ENCODE assay signal across 13 cellular contexts in genomic region chr21:38810034-38810825, GRCh38. TPM values are rescaled to one million over a fixed set of nuclear protein-coding genes. Genes with fewer than 3 reads are reported as not detected.
DNase-seq lines count a peak whose midpoint lies in the region; ATAC-seq, FAIRE-seq and TF ChIP-seq lines count a peak whose summit lies in the region.
"Had no signal": no experiment of that assay in that cellular context is flagged by ENCODE, and none has a peak within 500 bp of the region (broad histone marks: within the 10 kb centered on the region; RNA-seq: fewer than 3 reads in every experiment).

No MANE protein-coding gene starts in this region.

- H3K79me1 ChIP-seq in H1 (ENCODE audit: low read depth, low read length), result no peaks in the 10 kb centered on the region; the same call in 1 of the 2 replicates

- no peak overlapping the region for H3K23ac ChIP-seq in H1 (ENCODE audit: insufficient read length)

- H3K4me3 ChIP-seq in right cardiac atrium (ENCODE audit: low read length) (no peak overlapping the region), H1 (ENCODE audit: extremely low read depth in 1 of 4, insufficient read depth in 2 of 4, low read depth in 3 of 4, low read length in 4 of 4) (peak overlapping the region in 1 of 4 experiments; percentile 1; a peak in 1 of 8 replicates), neutrophil (ENCODE audit: low read depth in 1 of 2, low read length in 1 of 2) (peak overlapping the region in 1 of 2 experiments; percentile 97), aorta (ENCODE audit: low read length in 2 of 2) (no peak overlapping the region)
- H3K4me3 ChIP-seq: cardiac muscle cell had no signal

- H3K4me2 ChIP-seq in H1 (ENCODE audit: insufficient read depth in 1 of 2, low read depth in 2 of 2, low read length in 2 of 2), result peak overlapping the region in 1 of 2 experiments; percentile 3; a peak in 1 of 4 replicates

- H3K9me3 ChIP-seq in right cardiac atrium (ENCODE audit: control insufficient read depth, low read length) (no peaks in the 10 kb centered on the region), H1 (ENCODE audit: insufficient read depth in 2 of 2, low read depth in 1 of 2, low read length in 1 of 2) (no peaks in the 10 kb centered on the region), neutrophil (no peaks in the 10 kb centered on the region), aorta (ENCODE audit: control insufficient read depth, low read length) (no peaks in the 10 kb centered on the region)

- H3K23me2 ChIP-seq in H1 (ENCODE audit: low read depth, low read length), result peaks cover 4% of the 10 kb centered on the region; the same call in 1 of the 2 replicates

- H3K27ac ChIP-seq in right cardiac atrium (ENCODE audit: low read length) (peak overlapping the region; percentile 17), H1 (ENCODE audit: low read depth, low read length) (no peak overlapping the region), neutrophil (peak overlapping the region; percentile 79), aorta (ENCODE audit: low read depth in 1 of 2, low read length in 2 of 2) (peak overlapping the region; percentile 65 to 76)
- H3K27ac ChIP-seq: cardiac muscle cell had no signal

- no peak overlapping the region for H3K56ac ChIP-seq in H1 (replicated peaks; ENCODE audit: insufficient read length, low read depth, low read length)

- no peak overlapping the region for H3K4ac ChIP-seq in H1 (replicated peaks; ENCODE audit: insufficient read length, low read depth, low read length)

- no peak overlapping the region for H4K5ac ChIP-seq in H1 (ENCODE audit: insufficient read length, low read depth, low read length)

- TF ChIP-seq CTCF in H1 (IDR thresholded peaks at IDR 0.05; ENCODE audit: control extremely low read depth in 1 of 3, insufficient read depth in 1 of 3, low read depth in 1 of 3, low read length in 3 of 3) (no peak), neutrophil (IDR thresholded peaks at IDR 0.05) (no peak)

- TF ChIP-seq POLR2A in H1 (IDR thresholded peaks at IDR 0.05; ENCODE audit: control extremely low read depth in 1 of 2, low read depth in 2 of 2, low read length in 2 of 2), result no peak

- intact Hi-C loops in right cardiac atrium (cut with DNase I) (loop anchor here in 1 of 4 donors (10.0 kb wide), 1 partner anchor 105 kb away; no protein-coding TSS in a partner anchor), left ventricle myocardium superior (cut with micrococcal nuclease) (no loop called here), aorta (cut with DNase I) (no loop called here)

- 75% methylated on average over 8 of the region's 8 CpGs for WGBS in right cardiac atrium
- 86% methylated on average over 8 of the region's 8 CpGs; no CpG with 5 or more reads in 1 of the 2 experiments for whole genome bisulfite sequencing in H1 (ENCODE audit: extremely low coverage in 1 of 2, insufficient coverage in 1 of 2, insufficient read length in 1 of 2, insufficient replicate concordance in 2 of 2, low coverage in 1 of 2, low lambda C conversion rate in 2 of 2, missing lambda C conversion rate in 1 of 2), 2 experiments
- 69 to 72% methylated on average over 8 of the region's 8 CpGs for WGBS in aorta, 2 donors

- no peak overlapping the region for H3K9ac ChIP-seq in H1 (replicated peaks in 1 of 4; ENCODE audit: extremely low read depth in 1 of 4, low read depth in 3 of 4, low read length in 3 of 4)

- DNase-seq in right cardiac atrium, result no peak
- DNase-seq in left ventricle myocardium superior, result no peak
- peak in 1 of 2 experiments; percentile 31 for DNase-seq in H1 (ENCODE audit: low read depth in 1 of 2, low spot score in 2 of 2)
- DNase-seq in aorta, result no peak
- DNase-seq in T1000 (lab: John Stamatoyannopoulos, UW), result no peak
- DNase-seq: activated CD8-positive, alpha-beta memory T cell treated with anti-CD3 and anti-CD28 coated beads, Interleukin-2, amount 50 U/mL, for 48 hours; GF-D8; NCI-H82 had no signal

- no peak overlapping the region for H3K14ac ChIP-seq in H1 (ENCODE audit: insufficient read length)

- H2BK120ac ChIP-seq in H1 (replicated peaks; ENCODE audit: low read depth, low read length), result no peak overlapping the region

- H2BK20ac ChIP-seq in H1 (ENCODE audit: low read length), result no peak overlapping the region

- H3K18ac ChIP-seq in H1 (ENCODE audit: extremely low read depth, low read length), result no peak overlapping the region

- no peak overlapping the region for H4K8ac ChIP-seq in H1 (ENCODE audit: extremely low read depth, insufficient read depth, low read length)

- H2BK15ac ChIP-seq in H1 (ENCODE audit: low read length), result no peak overlapping the region

- H2AK5ac ChIP-seq in H1 (ENCODE audit: low read depth, low read length), result no peak overlapping the region

- TF ChIP-seq EP300 in H1 (IDR thresholded peaks at IDR 0.05; ENCODE audit: borderline replicate concordance in 1 of 2, low read depth in 2 of 2, low read length in 2 of 2), result no peak

- peaks cover 0 to 3% of the 10 kb centered on the region in 2 experiments for H4K20me1 ChIP-seq in H1 (replicated peaks in 1 of 2; ENCODE audit: control insufficient read depth in 1 of 2, insufficient read depth in 2 of 2, low read length in 2 of 2)

- H4K91ac ChIP-seq in H1 (replicated peaks; ENCODE audit: insufficient read length, low read length), result no peak overlapping the region

- no peak overlapping the region for H2AFZ ChIP-seq in H1 (ENCODE audit: low read length)

- ATAC-seq in right cardiac atrium, result no peak
- ATAC-seq in left ventricle myocardium superior, result no peak
- no peak for ATAC-seq in aorta (ENCODE audit: low FRiP score)
- ATAC-seq in GM19395 (IDR thresholded peaks at IDR 0.05; ENCODE audit: unreplicated experiment), result no peak
- no peak for ATAC-seq in HG02798 (IDR thresholded peaks at IDR 0.05; ENCODE audit: poor library complexity, unreplicated experiment)

- H3K4me1 ChIP-seq in right cardiac atrium (ENCODE audit: control insufficient read depth, insufficient read depth, low read length), result peaks cover 7% of the 10 kb centered on the region
- peaks cover 19 to 35% (median 30%) of the 10 kb centered on the region in 4 experiments for H3K4me1 ChIP-seq in H1 (replicated peaks in 1 of 4; ENCODE audit: control insufficient read depth in 3 of 4, insufficient read depth in 4 of 4, low read length in 3 of 4)
- H3K4me1 ChIP-seq in neutrophil (ENCODE audit: control insufficient read depth in 1 of 2, insufficient read depth in 1 of 2, low read depth in 1 of 2, low read length in 1 of 2), result peaks cover 51 to 55% of the 10 kb centered on the region in 2 experiments
- peaks cover 2 to 12% of the 10 kb centered on the region in 2 donors for H3K4me1 ChIP-seq in aorta (ENCODE audit: control insufficient read depth in 1 of 2, insufficient read depth in 2 of 2, low read length in 2 of 2)

- POLR2A ChIA-PET in H1 (lab: Charles Lee; ENCODE audit: partially characterized antibody), result interaction anchor here (0.6 to 1.4 kb wide), 3 partner anchors 77 to 220 kb away, joined by 3 read pairs; no protein-coding TSS in a partner anchor

- H2BK12ac ChIP-seq in H1 (ENCODE audit: low read depth, low read length), result no peak overlapping the region

- CTCF ChIA-PET in H1 (lab: Charles Lee; ENCODE audit: partially characterized antibody), result interaction anchor here (0.6 to 1.5 kb wide), 6 partner anchors 110 to 640 kb away, joined by 3 to 10 read pairs (median 3); no protein-coding TSS in a partner anchor

- H3K79me2 ChIP-seq in H1 (ENCODE audit: control insufficient read depth in 1 of 2, insufficient read depth in 2 of 2, low read length in 2 of 2), result peaks cover 8 to 55% of the 10 kb centered on the region in 2 experiments; a peak in 3 of 4 replicates

- FAIRE-seq in H1 (lab: Jason Lieb, UNC), result no peak
- FAIRE-seq: H54 had no signal

- H3K36me3 ChIP-seq in H1 (ENCODE audit: control insufficient read depth in 2 of 4, insufficient read depth in 4 of 4, low read length in 3 of 4) (peaks cover 11 to 42% (median 21%) of the 10 kb centered on the region in 4 experiments), neutrophil (peaks cover 44% of the 10 kb centered on the region), aorta (ENCODE audit: control insufficient read depth in 1 of 2, insufficient read depth in 2 of 2, low read length in 1 of 2) (peaks cover 10 to 12% of the 10 kb centered on the region in 2 donors)

- H3K27me3 ChIP-seq in right cardiac atrium (ENCODE audit: control insufficient read depth, insufficient read depth), result no peaks in the 10 kb centered on the region
- H3K27me3 ChIP-seq in H1 (replicated peaks in 1 of 4; ENCODE audit: control insufficient read depth in 3 of 4, extremely low read depth in 1 of 4, insufficient read depth in 3 of 4, low read length in 3 of 4), result no peaks in the 10 kb centered on the region
- H3K27me3 ChIP-seq in neutrophil, result no peaks in the 10 kb centered on the region
- H3K27me3 ChIP-seq in aorta (ENCODE audit: control insufficient read depth in 1 of 2, insufficient read depth in 2 of 2, low read length in 1 of 2), result no peaks in the 10 kb centered on the region
- H3K27me3 ChIP-seq: cardiac muscle cell had no signal

- no peak for TF ChIP-seq RAD21 in H1 (IDR thresholded peaks at IDR 0.05 in 1 of 2, conservative IDR thresholded peaks at IDR 0.05 in 1 of 2; ENCODE audit: low read depth in 2 of 2, low read length in 2 of 2)

- no peak overlapping the region for H2BK5ac ChIP-seq in H1 (ENCODE audit: low read depth, low read length)

TF ChIP-seq in H1, 55 proteins besides CTCF, POLR2A, EP300 and RAD21:
- TF ChIP-seq FOSL1 (IDR thresholded peaks at IDR 0.05; ENCODE audit: insufficient read depth, low read depth, low read length) (no peak), KDM1A (IDR thresholded peaks at IDR 0.05; ENCODE audit: borderline replicate concordance, low read length) (peak; percentile 78)

RNA-seq across cellular contexts. Expression of gene ETS2, which starts 4.5 kb away (rescaled TPM):
- total RNA-seq in right cardiac atrium, result 10 to 100 TPM; 40.4 to 76.3 (median 44.8) TPM
- 29.7 TPM for polyA plus RNA-seq in right cardiac atrium
- 43.8 TPM for total RNA-seq in left ventricle myocardium superior
- 42.2 and 45.1 TPM in 2 replicates for total RNA-seq in H1 (2021; fragmentation: NEBNext Ultra II Directional; extraction: Animal tissue kit (Norgen Biotek cat#: 25700))
- polyA plus RNA-seq in H1 (2011; rRNA removed), result 10.4 and 11.0 TPM in 2 replicates
- polyA plus RNA-seq in H1 (2011; cell fraction: cytosol; rRNA removed), result 11.7 TPM
- 19.7 TPM for polyA plus RNA-seq in H1 (2011; cell fraction: nucleus; rRNA removed)
- polyA plus RNA-seq in H1 (2012, experiment 1 of 2), result 18.4 to 22.7 TPM (median 21.9 TPM) in 4 replicates
- polyA plus RNA-seq in H1 (2012, experiment 2 of 2), result 12.8 TPM
- 22.6 TPM for polyA plus RNA-seq in H1 (2013, experiment 1 of 2)
- 22.9 TPM for polyA plus RNA-seq in H1 (2013, experiment 2 of 2)
- 16.9 and 24.2 TPM in 2 replicates for polyA minus RNA-seq in H1 (2011; rRNA and poly(A)+ RNA removed)
- polyA minus RNA-seq in H1 (2011; cell fraction: cytosol; rRNA and poly(A)+ RNA removed), result 17.0 TPM
- 15.5 TPM for polyA minus RNA-seq in H1 (2011; cell fraction: nucleus; rRNA and poly(A)+ RNA removed)
- 100 to 1,000 TPM; 145 to 232 TPM for total RNA-seq in aorta
- 10 to 100 TPM; 40.2 to 76.8 TPM for polyA plus RNA-seq in aorta
